11 cellular contexts compared by ENCODE assay signal in the genomic region with DNA sequence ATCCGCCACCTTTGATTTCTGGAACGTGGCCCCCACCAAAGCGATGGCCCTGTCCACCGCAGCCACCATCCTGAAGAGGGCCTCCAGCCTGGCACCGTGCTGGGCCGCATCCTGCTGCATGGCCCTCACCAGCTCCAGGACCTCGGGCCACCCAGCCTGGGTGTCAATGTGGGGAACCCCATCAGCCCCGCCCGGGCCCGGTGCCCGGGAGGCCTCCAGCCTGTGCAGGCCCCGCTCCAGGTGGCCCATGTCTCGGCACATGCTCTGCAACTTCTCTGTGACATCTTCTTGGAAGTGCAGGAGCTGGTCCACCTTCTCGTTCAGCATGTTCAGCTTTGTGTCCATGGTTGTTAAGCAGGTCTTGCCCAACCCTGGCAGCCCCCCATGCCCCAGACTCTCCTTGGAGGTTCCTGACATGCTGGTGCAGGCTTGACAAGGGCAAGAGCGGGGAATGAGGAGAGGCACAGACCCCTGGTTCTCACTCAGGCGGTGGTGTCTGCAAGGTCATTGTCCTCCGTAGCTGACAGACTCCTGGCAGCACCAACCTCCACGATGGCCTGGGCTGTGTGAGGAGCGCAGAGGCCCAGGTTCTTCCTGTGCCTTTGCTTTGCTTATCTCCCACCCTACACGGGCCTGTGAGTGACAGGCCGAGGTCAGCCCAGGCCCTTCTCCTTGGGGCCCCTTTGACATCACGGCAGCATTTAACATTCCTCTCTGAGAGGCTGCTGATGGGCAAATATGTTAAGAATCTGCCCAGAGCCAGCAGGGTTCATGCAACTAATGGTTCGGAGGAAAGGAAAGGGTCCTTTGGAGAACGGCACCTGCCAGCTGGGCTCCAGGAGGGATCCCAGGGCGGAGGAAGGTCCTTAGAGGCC. TPM values are rescaled to one million over a fixed set of nuclear protein-coding genes. Genes with fewer than 3 reads are reported as not detected.
DNase-seq lines count a peak whose midpoint lies in the region; ATAC-seq and TF ChIP-seq lines count a peak whose summit lies in the region.
"Had no signal": no experiment of that assay in that cellular context is flagged by ENCODE, and none has a peak within 500 bp of the region (broad histone marks: within the 10 kb centered on the region; RNA-seq: fewer than 3 reads in every experiment).

A gene (minus strand): TSS at position 568 of the 875 bp plus-strand sequence. CDS start 151 bp downstream, at position 417.

- H2BK15ac ChIP-seq in IMR-90 (ENCODE audit: low read depth, low read length) (no peak within 1 kb of the TSS), mesendoderm (replicated peaks; ENCODE audit: low read depth) (no peak within 1 kb of the TSS)

- H3K9ac ChIP-seq in IMR-90 (ENCODE audit: low read depth, low read length), result no peak within 1 kb of the TSS
- H3K9ac ChIP-seq in mesendoderm (ENCODE audit: low read length), result no peak within 1 kb of the TSS

- H4K8ac ChIP-seq in IMR-90 (ENCODE audit: low read depth in 2 of 2, low read length in 2 of 2) (no peak within 1 kb of the TSS), mesendoderm (ENCODE audit: low read depth, low read length) (no peak within 1 kb of the TSS)

- H2BK5ac ChIP-seq in IMR-90 (ENCODE audit: low read depth, low read length, poor library complexity, severe bottlenecking) (no peak within 1 kb of the TSS), mesendoderm (ENCODE audit: low read length) (peak within 1 kb of the TSS; percentile 83)

- no peak within 1 kb of the TSS for H3K4me3 ChIP-seq in IMR-90 (ENCODE audit: insufficient read depth, low read depth, low read length)
- H3K4me3 ChIP-seq in ectodermal cell (ENCODE audit: insufficient read depth, low read depth, low read length), result no peak within 1 kb of the TSS
- no peak within 1 kb of the TSS for H3K4me3 ChIP-seq in mesendoderm (ENCODE audit: low read length)

- peak within 1 kb of the TSS; percentile 70 for H2AFZ ChIP-seq in IMR-90 (replicated peaks; ENCODE audit: low read length, poor library complexity)

- H3K4me2 ChIP-seq in IMR-90 (ENCODE audit: low read depth, low read length) (no peak within 1 kb of the TSS), mesendoderm (ENCODE audit: low read length) (no peak within 1 kb of the TSS)

- H3K27ac Mint-ChIP-seq in type B pancreatic cell, result peak within 1 kb of the TSS; percentile 83
- H3K27ac Mint-ChIP-seq: natural killer cell had no signal

- in situ Hi-C loops in IMR-90 (cut with MboI; ENCODE audit: low sequenced_read_pairs), result no loop called here

- H2AK9ac ChIP-seq in IMR-90 (replicated peaks; ENCODE audit: low read depth, low read length, poor library complexity), result peak within 1 kb of the TSS; percentile 36

- BruUV-seq in IMR-90 (replicated peaks; lab: Mats Ljungman, UMichigan), result no TSS peak

- ATAC-seq in IMR-90 (ENCODE audit: low read depth), result peak; percentile 66
- ATAC-seq in HG03025 (IDR thresholded peaks at IDR 0.05; ENCODE audit: low FRiP score, unreplicated experiment), result no peak

- H3K23ac ChIP-seq in IMR-90 (ENCODE audit: low read depth, low read length) (no peak within 1 kb of the TSS), mesendoderm (ENCODE audit: low read length) (peak within 1 kb of the TSS; percentile 48)

- TF ChIP-seq POLR2A in IMR-90 (IDR thresholded peaks at IDR 0.05; ENCODE audit: low read depth, low read length), result no peak

- no peaks in the 10 kb centered on the region for H3K79me2 ChIP-seq in mesendoderm (ENCODE audit: control insufficient read depth, insufficient read depth, low read length)

- H2BK120ac ChIP-seq in IMR-90 (ENCODE audit: low read depth, low read length) (no peak within 1 kb of the TSS), mesendoderm (ENCODE audit: low read depth, low read length) (peak within 1 kb of the TSS; percentile 29)

- no peaks in the 10 kb centered on the region for H3K9me3 Mint-ChIP-seq in type B pancreatic cell
- H3K9me3 Mint-ChIP-seq: natural killer cell had no signal

- H3K4me1 Mint-ChIP-seq in type B pancreatic cell (ENCODE audit: unreplicated experiment), result peaks cover 25% of the 10 kb centered on the region

- no peak for TF ChIP-seq CTCF in IMR-90 (conservative IDR thresholded peaks at IDR 0.05; ENCODE audit: low read depth, low read length)
- TF ChIP-seq CTCF in type B pancreatic cell (conservative IDR thresholded peaks at IDR 0.05), result no peak

- H3K27ac ChIP-seq in IMR-90 (ENCODE audit: insufficient read depth, low read length), result no peak within 1 kb of the TSS
- H3K27ac ChIP-seq in ectodermal cell (ENCODE audit: insufficient read depth, low read depth, low read length, poor library complexity, severe bottlenecking), result peak within 1 kb of the TSS; percentile 72
- peak within 1 kb of the TSS; percentile 17 for H3K27ac ChIP-seq in mesendoderm (ENCODE audit: low read depth, low read length)

- H2BK20ac ChIP-seq in IMR-90 (ENCODE audit: low read depth, low read length), result no peak within 1 kb of the TSS

- DNase-seq in IMR-90, result no peak
- peak; percentile 92 for DNase-seq in mesendoderm
- DNase-seq in type B pancreatic cell (ENCODE audit: extremely low spot score, unreplicated experiment), result no peak
- no peak for DNase-seq in NCI-H1436 (lab: John Stamatoyannopoulos, UW)
- DNase-seq in activated CD4-positive, alpha-beta T cell treated with anti-CD3 and anti-CD28 coated beads for 1 hour, result no peak
- DNase-seq: activated CD8-positive, alpha-beta memory T cell treated with anti-CD3 and anti-CD28 coated beads, Interleukin-2, amount 50 U/mL, for 4 hours; amniotic stem cell; natural killer cell; stimulated activated naive CD4-positive, alpha-beta T cell treated with Interleukin-2 at 50 U/mL for 16 hours had no signal

- H4K5ac ChIP-seq in IMR-90 (ENCODE audit: low read depth, low read length) (peak within 1 kb of the TSS; percentile 46; the same call in 1 of the 2 replicates), mesendoderm (ENCODE audit: low read length) (no peak within 1 kb of the TSS)

- H3K4me3 Mint-ChIP-seq in type B pancreatic cell, result peak within 1 kb of the TSS; percentile 50
- H3K4me3 Mint-ChIP-seq: natural killer cell had no signal

- no peak for TF ChIP-seq RAD21 in IMR-90 (IDR thresholded peaks at IDR 0.05; ENCODE audit: low read length)

- H3K18ac ChIP-seq in IMR-90 (ENCODE audit: low read depth, low read length) (0 out of 2 replicates have a peak within 1 kb of the TSS, but pooled peaks have one; percentile 11), mesendoderm (ENCODE audit: low read length) (peak within 1 kb of the TSS; percentile 65)

- H3K27me3 Mint-ChIP-seq in type B pancreatic cell, result no peaks in the 10 kb centered on the region

- no peaks in the 10 kb centered on the region for H3K9me3 ChIP-seq in IMR-90 (ENCODE audit: control insufficient read depth, insufficient read depth, low read length)
- no peaks in the 10 kb centered on the region for H3K9me3 ChIP-seq in ectodermal cell (ENCODE audit: control insufficient read depth, low read length)

- WGBS in IMR-90 (ENCODE audit: extremely low coverage in 2 of 2, insufficient read length in 1 of 2), 2 experiments, result 87% methylated on average over 8 of the region's 25 CpGs; no CpG with 5 or more reads in 1 of the 2 experiments
- 74 to 77% methylated on average over 25 of the region's 25 CpGs for WGBS in ectodermal cell, 2 experiments
- WGBS in mesendoderm (ENCODE audit: extremely low coverage, insufficient coverage, low lambda C conversion rate), result no CpG with 5 or more reads among the region's 25 CpGs

- no peak within 1 kb of the TSS for H3K14ac ChIP-seq in IMR-90 (replicated peaks; ENCODE audit: low read depth, low read length)

- dilution Hi-C loops in IMR-90 (cut with HindIII; ENCODE audit: low sequenced_read_pairs, unreplicated experiment), result no loop called here

- H3K4me1 ChIP-seq in IMR-90 (ENCODE audit: control insufficient read depth, insufficient read depth, low read length) (peaks cover 18% of the 10 kb centered on the region), ectodermal cell (ENCODE audit: control insufficient read depth, insufficient read depth, low read length) (peaks cover 20% of the 10 kb centered on the region), mesendoderm (ENCODE audit: control insufficient read depth, low read depth, low read length) (peaks cover 13% of the 10 kb centered on the region)

- H3K9me1 ChIP-seq in IMR-90 (ENCODE audit: insufficient read depth, low read length), result peaks cover 2% of the 10 kb centered on the region; the same call in 1 of the 2 replicates

- H3K79me1 ChIP-seq in IMR-90 (ENCODE audit: low read depth in 1 of 2, low read length in 2 of 2), result no peaks in the 10 kb centered on the region
- no peaks in the 10 kb centered on the region for H3K79me1 ChIP-seq in mesendoderm (ENCODE audit: low read length)

- peak within 1 kb of the TSS; percentile 19; the same call in 1 of the 2 replicates for H4K91ac ChIP-seq in IMR-90 (ENCODE audit: insufficient read depth, low read depth, low read length)

- H3K4ac ChIP-seq in IMR-90 (ENCODE audit: low read depth, low read length) (0 out of 2 replicates have a peak within 1 kb of the TSS, but pooled peaks have one; percentile 42), mesendoderm (ENCODE audit: low read depth, low read length) (peak within 1 kb of the TSS; percentile 75)

- H2AK5ac ChIP-seq in IMR-90 (ENCODE audit: low read depth, low read length) (0 out of 2 replicates have a peak within 1 kb of the TSS, but pooled peaks have one; percentile 14), mesendoderm (ENCODE audit: low read length) (peak within 1 kb of the TSS; percentile 27)

- H3K56ac ChIP-seq in IMR-90 (ENCODE audit: extremely low read depth, insufficient read depth, low read length) (no peak within 1 kb of the TSS), mesendoderm (ENCODE audit: low read length) (peak within 1 kb of the TSS; percentile 75)

- H3K36me3 ChIP-seq in IMR-90 (ENCODE audit: control insufficient read depth, insufficient read depth, low read length), result no peaks in the 10 kb centered on the region
- H3K36me3 ChIP-seq in ectodermal cell (ENCODE audit: control insufficient read depth, insufficient read depth, low read length), result no peaks in the 10 kb centered on the region
- no peaks in the 10 kb centered on the region for H3K36me3 ChIP-seq in mesendoderm (ENCODE audit: control insufficient read depth, insufficient read depth, low read length)

- H3K27me3 ChIP-seq in IMR-90 (ENCODE audit: control insufficient read depth, insufficient read depth, low read length) (no peaks in the 10 kb centered on the region), ectodermal cell (ENCODE audit: control insufficient read depth, insufficient read depth, low read length, poor library complexity, severe bottlenecking) (no peaks in the 10 kb centered on the region), mesendoderm (ENCODE audit: insufficient read depth, low read length, poor library complexity) (no peaks in the 10 kb centered on the region)

- no peaks in the 10 kb centered on the region for H3K36me3 Mint-ChIP-seq in type B pancreatic cell
- H3K36me3 Mint-ChIP-seq: natural killer cell had no signal

- intact Hi-C loops in IMR-90 (cut with micrococcal nuclease), result no loop called here

- H4K20me1 ChIP-seq in IMR-90 (ENCODE audit: insufficient read depth, low read length), result no peaks in the 10 kb centered on the region

- CTCF ChIA-PET in IMR-90 (lab: Yijun Ruan, JAX), result no interaction called here

- POLR2A ChIA-PET in IMR-90 (lab: Charles Lee; ENCODE audit: unreplicated experiment), result no interaction called here

RNA-seq across cellular contexts. Expression of the gene that starts here (rescaled TPM):
- under 0.01 TPM in 2 replicates for total RNA-seq in IMR-90 (2012; rRNA removed)
- 0.03 and 0.17 TPM in 2 replicates for polyA plus RNA-seq in IMR-90 (2012; rRNA removed)
- polyA plus RNA-seq in IMR-90 (2012; cell fraction: cytosol; rRNA removed), result 0.01 TPM in 2 replicates
- 0.10 and 0.12 TPM in 2 replicates for polyA plus RNA-seq in IMR-90 (2012; cell fraction: nucleus; rRNA removed; ENCODE audit: low replicate concordance)
- polyA plus RNA-seq in ectodermal cell (2013, experiment 1 of 4), result 0.72 TPM
- polyA plus RNA-seq in ectodermal cell (2013, experiment 2 of 4), result 0.52 TPM
- 0.37 TPM for polyA plus RNA-seq in ectodermal cell (2013, experiment 3 of 4)
- polyA plus RNA-seq in ectodermal cell (2013, experiment 4 of 4), result 0.41 TPM
- polyA plus RNA-seq in mesendoderm (2013, experiment 1 of 2), result 0.13 TPM
- polyA plus RNA-seq in mesendoderm (2013, experiment 2 of 2), result 0.18 TPM
- total RNA-seq in type B pancreatic cell (ENCODE audit: low replicate concordance), result 0.12 and 0.82 TPM in 2 replicates

Comparison
In these comparisons a context has a peak if more than half of its experiments do, and no peak if none do; other contexts are left out.
1. Peak in ATAC-seq in IMR-90; RNA of the gene not detected or under 1 TPM.